In the genomic region with DNA sequence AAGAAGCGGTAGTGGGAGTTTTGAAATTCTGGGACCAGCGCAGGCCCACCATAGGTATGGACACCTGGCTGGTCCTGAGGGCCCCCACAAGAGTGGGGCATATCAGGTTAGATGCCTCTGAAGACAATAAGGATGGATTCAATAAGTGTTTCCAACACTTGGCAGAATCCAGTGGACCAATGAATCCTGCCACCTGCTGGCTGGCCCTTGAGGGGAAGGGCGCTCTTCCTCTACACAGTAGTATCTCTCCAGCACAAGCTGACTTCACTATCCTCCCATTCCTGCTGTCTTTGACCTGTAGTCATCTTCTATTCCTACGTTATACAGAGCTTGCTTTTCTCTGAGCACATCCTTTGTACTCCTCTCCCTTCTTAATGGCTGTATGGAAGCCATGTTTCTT, we compare ENCODE assay signal across 9 cellular contexts.
DNase-seq lines count a peak whose midpoint lies in the region; ATAC-seq and TF ChIP-seq lines count a peak whose summit lies in the region.
"Had no signal": no experiment of that assay in that cellular context is flagged by ENCODE, and none has a peak within 500 bp of the region (broad histone marks: within the 10 kb centered on the region; RNA-seq: fewer than 3 reads in every experiment).

No MANE protein-coding gene starts in this region.

- H3K9ac ChIP-seq in DND-41 (ENCODE audit: low read depth, low read length), result no peak overlapping the region

- no peaks in the 10 kb centered on the region for H3K4me1 Mint-ChIP-seq in endothelial cell (ENCODE audit: unreplicated experiment)
- H3K4me1 Mint-ChIP-seq in nephron progenitor cell, result no peaks in the 10 kb centered on the region

- H3K36me3 ChIP-seq in DND-41 (ENCODE audit: insufficient read depth, low read length), result no peaks in the 10 kb centered on the region

- TF ChIP-seq CTCF in DND-41 (IDR thresholded peaks at IDR 0.05; ENCODE audit: borderline replicate concordance, extremely low read depth, low read length, poor library complexity, severe bottlenecking) (peak; percentile 61), LNCaP clone FGC (IDR thresholded peaks at IDR 0.05; ENCODE audit: control insufficient read depth, extremely low read depth, insufficient read depth) (peak; percentile 81), endothelial cell (IDR thresholded peaks at IDR 0.05; ENCODE audit: unreplicated experiment) (peak; percentile 51), nephron progenitor cell (IDR thresholded peaks at IDR 0.05) (peak; percentile 55)

- no peak overlapping the region for H2AFZ ChIP-seq in DND-41 (ENCODE audit: low read depth, low read length)

- H3K9me3 ChIP-seq in DND-41 (ENCODE audit: insufficient read depth, low read length, severe bottlenecking), result no peaks in the 10 kb centered on the region

- DNase-seq in DND-41 (peak; percentile 20), LNCaP clone FGC (ENCODE audit: low read depth) (no peak), endothelial cell (ENCODE audit: low spot score) (peak; percentile 29), nephron progenitor cell (peak; percentile 20), NOMO-1 (lab: John Stamatoyannopoulos, UW; ENCODE audit: unreplicated experiment in 2 of 2) (no peak)
- DNase-seq: NCI-H510A treated with DMSO at 0.1 percent for 48 hours had no signal

- no peak overlapping the region for H3K27ac ChIP-seq in DND-41 (ENCODE audit: low read length)

- no peak overlapping the region for H3K27ac Mint-ChIP-seq in endothelial cell (ENCODE audit: unreplicated experiment)
- H3K27ac Mint-ChIP-seq in nephron progenitor cell, result no peak overlapping the region

- H3K4me3 ChIP-seq in DND-41 (ENCODE audit: low read depth in 1 of 2, low read length in 2 of 2), result no peak overlapping the region
- no peak overlapping the region for H3K4me3 ChIP-seq in LNCaP clone FGC (ENCODE audit: low read depth, low read length)

- H3K4me3 Mint-ChIP-seq in endothelial cell (ENCODE audit: unreplicated experiment) (no peak overlapping the region), nephron progenitor cell (no peak overlapping the region)

- no peaks in the 10 kb centered on the region for H3K27me3 Mint-ChIP-seq in endothelial cell (ENCODE audit: unreplicated experiment)
- H3K27me3 Mint-ChIP-seq in nephron progenitor cell (ENCODE audit: low read depth, poor library complexity), result peaks cover 11% of the 10 kb centered on the region

- no peaks in the 10 kb centered on the region for H3K4me1 ChIP-seq in DND-41 (ENCODE audit: insufficient read depth, low read length)

- H3K36me3 Mint-ChIP-seq in endothelial cell (ENCODE audit: low read depth, unreplicated experiment) (no peaks in the 10 kb centered on the region), nephron progenitor cell (ENCODE audit: low read depth) (no peaks in the 10 kb centered on the region)

- H3K9me3 Mint-ChIP-seq in endothelial cell (ENCODE audit: unreplicated experiment), result no peaks in the 10 kb centered on the region
- H3K9me3 Mint-ChIP-seq in nephron progenitor cell, result no peaks in the 10 kb centered on the region

- H3K27me3 ChIP-seq in DND-41 (ENCODE audit: insufficient read depth, low read length, poor library complexity), result no peaks in the 10 kb centered on the region

- H3K79me2 ChIP-seq in DND-41 (ENCODE audit: insufficient read depth, low read length), result no peaks in the 10 kb centered on the region

- ATAC-seq in DND-41 (ENCODE audit: insufficient read depth, low read depth), result no peak
- no peak for ATAC-seq in GM18868 (IDR thresholded peaks at IDR 0.05; ENCODE audit: unreplicated experiment)
- no peak for ATAC-seq in HG02840 (IDR thresholded peaks at IDR 0.05; ENCODE audit: low FRiP score, unreplicated experiment)
- no peak for ATAC-seq in GM21528 (IDR thresholded peaks at IDR 0.05; ENCODE audit: low FRiP score, unreplicated experiment)

- no peaks in the 10 kb centered on the region for H4K20me1 ChIP-seq in DND-41 (ENCODE audit: insufficient read depth, low read length)

- no peak overlapping the region for H3K4me2 ChIP-seq in DND-41 (ENCODE audit: insufficient read depth, low read length)

Comparison
In these comparisons a context has a peak if more than half of its experiments do, and no peak if none do; other contexts are left out.
1. DNase-seq: peak in DND-41 (single experiment), endothelial cell (single experiment) and nephron progenitor cell (single experiment); none in LNCaP clone FGC (single experiment) and NOMO-1 (0 of 2).
2. Peak in every context shown above with its lines, with median percentiles within 50 percentile points of each other: CTCF ChIP-seq.